ENCODE assay signal across 10 cellular contexts in the genomic region with DNA sequence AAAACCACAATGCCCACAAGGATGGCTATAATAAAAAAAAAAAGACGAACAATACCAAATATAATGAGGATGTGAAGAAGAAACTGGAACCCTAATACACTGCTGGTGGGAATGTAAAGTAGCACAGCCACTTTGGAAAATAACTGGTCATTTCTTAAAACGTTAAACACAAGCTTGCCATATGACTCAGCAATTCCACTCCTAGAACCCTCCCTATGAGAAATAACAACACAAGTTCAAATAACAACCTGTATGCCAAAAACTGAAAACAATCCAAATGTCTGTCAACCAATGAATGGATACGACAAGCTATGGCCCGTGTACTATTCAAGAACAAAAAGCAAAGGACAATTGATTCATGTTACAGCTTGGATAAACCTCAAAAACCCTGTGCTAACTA. TPM values are rescaled to one million over a fixed set of nuclear protein-coding genes. Genes with fewer than 3 reads are reported as not detected.
DNase-seq lines count a peak whose midpoint lies in the region; ATAC-seq and TF ChIP-seq lines count a peak whose summit lies in the region.
"Had no signal": no experiment of that assay in that cellular context is flagged by ENCODE, and none has a peak within 500 bp of the region (broad histone marks: within the 10 kb centered on the region; RNA-seq: fewer than 3 reads in every experiment).

No MANE protein-coding gene starts in this region.

- no peak overlapping the region for H3K4me3 Mint-ChIP-seq in activated CD8-positive, alpha-beta T cell treated with anti-CD3 and anti-CD28 coated beads for 36 hours
- no peak overlapping the region for H3K4me3 Mint-ChIP-seq in activated CD8-positive, alpha-beta T cell treated with anti-CD3 and anti-CD28 coated beads, Interleukin-2, amount 10 ng/mL, durations not matched to agents 7 days and 5 days
- no peak overlapping the region for H3K4me3 Mint-ChIP-seq in stimulated activated naive CD8-positive, alpha-beta T cell treated with anti-CD3 and anti-CD28 coated beads, Interleukin-15, amount 100 ng/mL, for 72 hours
- H3K4me3 Mint-ChIP-seq in neural progenitor cell, result no peak overlapping the region

- peaks cover 0 to 18% of the 10 kb centered on the region in 2 experiments; a peak in 1 of 4 replicates for H3K4me1 ChIP-seq in SK-N-SH (ENCODE audit: control insufficient read depth in 1 of 2, insufficient read depth in 2 of 2, low read depth in 1 of 2, low read length in 1 of 2)
- peaks cover 7% of the 10 kb centered on the region for H3K4me1 ChIP-seq in fibroblast of lung (ENCODE audit: control insufficient read depth, extremely low read depth, insufficient read depth, low read length)
- H3K4me1 ChIP-seq in neural progenitor cell, result peaks cover 15% of the 10 kb centered on the region

- 53% methylated on average over 4 of the region's 4 CpGs for WGBS in SK-N-SH (ENCODE audit: low lambda C conversion rate)

- no peak for TF ChIP-seq RAD21 in SK-N-SH (IDR thresholded peaks at IDR 0.05; ENCODE audit: low read length)

- no peaks in the 10 kb centered on the region for H3K9me3 Mint-ChIP-seq in activated CD8-positive, alpha-beta T cell treated with anti-CD3 and anti-CD28 coated beads for 36 hours
- no peaks in the 10 kb centered on the region for H3K9me3 Mint-ChIP-seq in activated CD8-positive, alpha-beta T cell treated with anti-CD3 and anti-CD28 coated beads, Interleukin-2, amount 10 ng/mL, durations not matched to agents 7 days and 5 days (ENCODE audit: insufficient read depth)
- no peaks in the 10 kb centered on the region for H3K9me3 Mint-ChIP-seq in stimulated activated naive CD8-positive, alpha-beta T cell treated with anti-CD3 and anti-CD28 coated beads, Interleukin-15, amount 100 ng/mL, for 72 hours
- no peaks in the 10 kb centered on the region for H3K9me3 Mint-ChIP-seq in neural progenitor cell

- H3K79me2 ChIP-seq in SK-N-SH (ENCODE audit: insufficient read depth) (no peaks in the 10 kb centered on the region), fibroblast of lung (ENCODE audit: control insufficient read depth, insufficient read depth, low read length) (no peaks in the 10 kb centered on the region), neural progenitor cell (ENCODE audit: low read depth) (no peaks in the 10 kb centered on the region)

- H3K4me1 Mint-ChIP-seq in activated CD8-positive, alpha-beta T cell treated with anti-CD3 and anti-CD28 coated beads for 36 hours (ENCODE audit: low read depth), result peaks cover 32% of the 10 kb centered on the region
- peaks cover 21% of the 10 kb centered on the region for H3K4me1 Mint-ChIP-seq in activated CD8-positive, alpha-beta T cell treated with anti-CD3 and anti-CD28 coated beads, Interleukin-2, amount 10 ng/mL, durations not matched to agents 7 days and 5 days (ENCODE audit: low read depth)
- peaks cover 55% of the 10 kb centered on the region for H3K4me1 Mint-ChIP-seq in stimulated activated naive CD8-positive, alpha-beta T cell treated with anti-CD3 and anti-CD28 coated beads, Interleukin-15, amount 100 ng/mL, for 72 hours
- H3K4me1 Mint-ChIP-seq in neural progenitor cell, result peaks cover 28% of the 10 kb centered on the region

- TF ChIP-seq CTCF in activated CD8-positive, alpha-beta T cell treated with anti-CD3 and anti-CD28 coated beads for 36 hours (IDR thresholded peaks at IDR 0.05), result no peak
- TF ChIP-seq CTCF in SK-N-SH (IDR thresholded peaks at IDR 0.05) (no peak; the same call in 1 of the 2 replicates), fibroblast of lung (conservative IDR thresholded peaks at IDR 0.05 in 1 of 2, IDR thresholded peaks at IDR 0.05 in 1 of 2; ENCODE audit: low read depth in 1 of 2, low read length in 2 of 2) (peak in 1 of 2 donors; percentile 4), neural progenitor cell (IDR thresholded peaks at IDR 0.05) (no peak)

- H3K36me3 ChIP-seq in SK-N-SH (replicated peaks in 1 of 2; ENCODE audit: control insufficient read depth in 1 of 2, insufficient read depth in 2 of 2, low read length in 1 of 2) (no peaks in the 10 kb centered on the region), fibroblast of lung (ENCODE audit: control insufficient read depth, insufficient read depth, low read length) (no peaks in the 10 kb centered on the region), neural progenitor cell (no peaks in the 10 kb centered on the region)

- H3K4me2 ChIP-seq in SK-N-SH (no peak overlapping the region), fibroblast of lung (ENCODE audit: extremely low read depth, insufficient read depth, low read length) (peak overlapping the region; percentile 15), neural progenitor cell (no peak overlapping the region)

- H3K9me2 ChIP-seq in SK-N-SH, result no peaks in the 10 kb centered on the region

- H3K27ac ChIP-seq in SK-N-SH (ENCODE audit: low read depth in 2 of 2, low read length in 1 of 2) (no peak overlapping the region; a peak in 1 of 4 replicates), fibroblast of lung (ENCODE audit: insufficient read depth, low read length) (no peak overlapping the region), neural progenitor cell (no peak overlapping the region)

- intact Hi-C loops in activated CD8-positive, alpha-beta T cell treated with anti-CD3 and anti-CD28 coated beads for 36 hours (cut with micrococcal nuclease), result no loop called here
- intact Hi-C loops in left ventricle myocardium superior (cut with micrococcal nuclease), result no loop called here

- CTCF ChIA-PET in activated CD8-positive, alpha-beta T cell treated with anti-CD3 and anti-CD28 coated beads for 36 hours (lab: Charles Lee), result interaction anchor here (1.4 kb wide), 1 partner anchor 107 kb away, joined by 3 read pairs; no protein-coding TSS in a partner anchor
- CTCF ChIA-PET in activated CD8-positive, alpha-beta T cell treated with anti-CD3 and anti-CD28 coated beads, Interleukin-2, amount 10 ng/mL, durations not matched to agents 7 days and 5 days (lab: Charles Lee), result no interaction called here
- CTCF ChIA-PET in SK-N-SH (lab: Yijun Ruan, JAX), result interaction anchor here (0.7 kb wide), 1 partner anchor 10 kb away, joined by 3 read pairs; no protein-coding TSS in a partner anchor

- ATAC-seq in activated CD8-positive, alpha-beta T cell treated with anti-CD3 and anti-CD28 coated beads for 36 hours, result peak; percentile 51
- ATAC-seq in activated CD8-positive, alpha-beta T cell treated with anti-CD3 and anti-CD28 coated beads, Interleukin-2, amount 10 ng/mL, durations not matched to agents 7 days and 5 days, result no peak
- peak; percentile 67 for ATAC-seq in stimulated activated naive CD8-positive, alpha-beta T cell treated with anti-CD3 and anti-CD28 coated beads, Interleukin-15, amount 100 ng/mL, for 72 hours
- no peak for ATAC-seq in left ventricle myocardium superior
- no peak for ATAC-seq in HG03521 (IDR thresholded peaks at IDR 0.05; ENCODE audit: unreplicated experiment)

- no peak overlapping the region for H3K27ac Mint-ChIP-seq in activated CD8-positive, alpha-beta T cell treated with anti-CD3 and anti-CD28 coated beads for 36 hours
- no peak overlapping the region for H3K27ac Mint-ChIP-seq in activated CD8-positive, alpha-beta T cell treated with anti-CD3 and anti-CD28 coated beads, Interleukin-2, amount 10 ng/mL, durations not matched to agents 7 days and 5 days
- H3K27ac Mint-ChIP-seq in stimulated activated naive CD8-positive, alpha-beta T cell treated with anti-CD3 and anti-CD28 coated beads, Interleukin-15, amount 100 ng/mL, for 72 hours, result peak overlapping the region; percentile 64 to 68
- no peak overlapping the region for H3K27ac Mint-ChIP-seq in neural progenitor cell

- H2AFZ ChIP-seq in SK-N-SH (ENCODE audit: low read depth), result no peak overlapping the region
- no peak overlapping the region for H2AFZ ChIP-seq in fibroblast of lung (ENCODE audit: low read length)
- H2AFZ ChIP-seq in neural progenitor cell (replicated peaks), result no peak overlapping the region

- H3K36me3 Mint-ChIP-seq in activated CD8-positive, alpha-beta T cell treated with anti-CD3 and anti-CD28 coated beads for 36 hours (ENCODE audit: low read depth), result no peaks in the 10 kb centered on the region
- H3K36me3 Mint-ChIP-seq in activated CD8-positive, alpha-beta T cell treated with anti-CD3 and anti-CD28 coated beads, Interleukin-2, amount 10 ng/mL, durations not matched to agents 7 days and 5 days (ENCODE audit: low read depth), result no peaks in the 10 kb centered on the region
- H3K36me3 Mint-ChIP-seq in neural progenitor cell, result no peaks in the 10 kb centered on the region

- POLR2A ChIA-PET in activated CD8-positive, alpha-beta T cell treated with anti-CD3 and anti-CD28 coated beads for 36 hours (lab: Charles Lee), result interaction anchor here (1.5 kb wide), 1 partner anchor 12 kb away, joined by 6 read pairs; no protein-coding TSS in a partner anchor
- POLR2A ChIA-PET in activated CD8-positive, alpha-beta T cell treated with anti-CD3 and anti-CD28 coated beads, Interleukin-2, amount 10 ng/mL, durations not matched to agents 7 days and 5 days (lab: Charles Lee), result interaction anchor here (0.6 to 0.8 kb wide), 3 partner anchors 12 to 56 kb away, joined by 3 to 7 read pairs (median 3); partner anchors contain the start of gene MALT1
- POLR2A ChIA-PET in SK-N-SH (lab: Yijun Ruan, JAX), result no interaction called here

- 0 out of 4 replicates have a peak, but pooled peaks of 1 of the 2 experiments have one; percentile 16 for TF ChIP-seq EP300 in SK-N-SH (IDR thresholded peaks at IDR 0.05; ENCODE audit: borderline replicate concordance in 1 of 2, low read depth in 1 of 2, low read length in 1 of 2)

- H3K4me3 ChIP-seq in SK-N-SH (ENCODE audit: low read depth in 2 of 2, low read length in 1 of 2) (no peak overlapping the region), fibroblast of lung (replicated peaks in 1 of 4; ENCODE audit: control extremely low read depth in 1 of 4, insufficient read depth in 1 of 4, low read depth in 3 of 4, low read length in 4 of 4) (no peak overlapping the region), neural progenitor cell (no peak overlapping the region)

- no peak overlapping the region for H3K9ac ChIP-seq in SK-N-SH
- H3K9ac ChIP-seq in fibroblast of lung (ENCODE audit: insufficient read depth, low read length), result no peak overlapping the region
- no peak overlapping the region for H3K9ac ChIP-seq in neural progenitor cell

- H3F3A ChIP-seq in SK-N-SH (replicated peaks; ENCODE audit: insufficient read depth) (no peaks in the 10 kb centered on the region), neural progenitor cell (ENCODE audit: low read depth) (peaks cover 5% of the 10 kb centered on the region)

- no peaks in the 10 kb centered on the region for H3K27me3 Mint-ChIP-seq in activated CD8-positive, alpha-beta T cell treated with anti-CD3 and anti-CD28 coated beads for 36 hours
- H3K27me3 Mint-ChIP-seq in activated CD8-positive, alpha-beta T cell treated with anti-CD3 and anti-CD28 coated beads, Interleukin-2, amount 10 ng/mL, durations not matched to agents 7 days and 5 days (ENCODE audit: low read depth), result no peaks in the 10 kb centered on the region
- no peaks in the 10 kb centered on the region for H3K27me3 Mint-ChIP-seq in stimulated activated naive CD8-positive, alpha-beta T cell treated with anti-CD3 and anti-CD28 coated beads, Interleukin-15, amount 100 ng/mL, for 72 hours
- H3K27me3 Mint-ChIP-seq in neural progenitor cell (ENCODE audit: insufficient read depth, low read depth), result no peaks in the 10 kb centered on the region

- H3K9me3 ChIP-seq in SK-N-SH (no peaks in the 10 kb centered on the region), fibroblast of lung (ENCODE audit: control insufficient read depth, insufficient read depth, low read depth, low read length) (no peaks in the 10 kb centered on the region), neural progenitor cell (ENCODE audit: low read depth) (no peaks in the 10 kb centered on the region)

- H3K27me3 ChIP-seq in SK-N-SH (ENCODE audit: insufficient read depth) (no peaks in the 10 kb centered on the region), fibroblast of lung (ENCODE audit: control insufficient read depth, insufficient read depth, low read length) (no peaks in the 10 kb centered on the region), neural progenitor cell (no peaks in the 10 kb centered on the region)

- no peak for DNase-seq in activated CD8-positive, alpha-beta T cell treated with anti-CD3 and anti-CD28 coated beads for 36 hours
- DNase-seq in activated CD8-positive, alpha-beta T cell treated with anti-CD3 and anti-CD28 coated beads, Interleukin-2, amount 10 ng/mL, durations not matched to agents 7 days and 5 days, result no peak
- DNase-seq in SK-N-SH (no peak), fibroblast of lung (ENCODE audit: low read depth in 2 of 2) (peak; percentile 74 to 88), left ventricle myocardium superior (no peak), neural progenitor cell (ENCODE audit: low spot score) (no peak)
- DNase-seq in stimulated activated naive CD8-positive, alpha-beta T cell treated with anti-CD3 and anti-CD28 coated beads, Interleukin-15, amount 100 ng/mL, for 72 hours, result no peak
- DNase-seq: NCI-H146 had no signal

- H4K20me1 ChIP-seq in SK-N-SH (ENCODE audit: insufficient read depth) (no peaks in the 10 kb centered on the region), fibroblast of lung (ENCODE audit: control insufficient read depth, extremely low read depth, insufficient read depth, low read length) (no peaks in the 10 kb centered on the region), neural progenitor cell (ENCODE audit: low read depth) (no peaks in the 10 kb centered on the region)

RNA-seq across cellular contexts. Expression of gene ALPK2, which starts 7.0 kb away (rescaled TPM):
- under 1 TPM; 0.34 to 0.59 TPM for total RNA-seq in activated CD8-positive, alpha-beta T cell treated with anti-CD3 and anti-CD28 coated beads for 36 hours
- not detected for total RNA-seq in activated CD8-positive, alpha-beta T cell treated with anti-CD3 and anti-CD28 coated beads, Interleukin-2, amount 10 ng/mL, durations not matched to agents 7 days and 5 days
- polyA plus RNA-seq in SK-N-SH (2012; rRNA removed), result 8.9 and 17.5 TPM in 2 replicates
- 5.1 and 5.2 TPM in 2 replicates for polyA plus RNA-seq in SK-N-SH (2012; cell fraction: cytosol; rRNA removed)
- 34.0 and 60.6 TPM in 2 replicates for polyA plus RNA-seq in SK-N-SH (2012; cell fraction: nucleus; rRNA removed)
- total RNA-seq in fibroblast of lung, result 6.9 and 12.1 TPM in 2 replicates
- 2.4 and 44.1 TPM in 2 replicates for polyA plus RNA-seq in fibroblast of lung
- polyA plus RNA-seq in fibroblast of lung (2012), result 1.6 and 33.1 TPM in 2 replicates
- polyA minus RNA-seq in fibroblast of lung (ENCODE audit: low replicate concordance), result 2.9 and 24.3 TPM in 2 replicates
- 257 TPM for total RNA-seq in left ventricle myocardium superior
- 0.15 and 0.24 TPM in 2 replicates for total RNA-seq in neural progenitor cell (ENCODE audit: low replicate concordance)
- total RNA-seq: T-helper 2 cell treated with Interferon-gamma antibody and Interleukin-4, amounts not matched to agents 100 ng/mL and 5 ng/mL, for 36 hours had no signal

RNA-seq across cellular contexts. Expression of gene MALT1, which starts 35.4 kb away (rescaled TPM):
- 10 to 100 TPM; 57.8 to 67.5 TPM for total RNA-seq in activated CD8-positive, alpha-beta T cell treated with anti-CD3 and anti-CD28 coated beads for 36 hours
- total RNA-seq in activated CD8-positive, alpha-beta T cell treated with anti-CD3 and anti-CD28 coated beads, Interleukin-2, amount 10 ng/mL, durations not matched to agents 7 days and 5 days, result 10 to 100 TPM; 52.7 to 57.1 TPM
- polyA plus RNA-seq in SK-N-SH (2012; rRNA removed), result 6.6 and 10.0 TPM in 2 replicates
- polyA plus RNA-seq in SK-N-SH (2012; cell fraction: cytosol; rRNA removed), result 9.1 and 10.1 TPM in 2 replicates
- 6.4 and 16.0 TPM in 2 replicates for polyA plus RNA-seq in SK-N-SH (2012; cell fraction: nucleus; rRNA removed)
- 18.0 and 19.3 TPM in 2 replicates for total RNA-seq in fibroblast of lung
- 13.0 and 25.5 TPM in 2 replicates for polyA plus RNA-seq in fibroblast of lung
- 7.0 and 13.9 TPM in 2 replicates for polyA plus RNA-seq in fibroblast of lung (2012)
- 6.3 and 10.0 TPM in 2 replicates for polyA minus RNA-seq in fibroblast of lung (ENCODE audit: low replicate concordance)
- total RNA-seq in left ventricle myocardium superior, result 11.8 TPM
- 24.4 and 28.4 TPM in 2 replicates for total RNA-seq in neural progenitor cell (ENCODE audit: low replicate concordance)

Comparison
In these comparisons a context has a peak if more than half of its experiments do, and no peak if none do; other contexts are left out.
1. ATAC-seq: peak in activated CD8-positive, alpha-beta T cell treated with anti-CD3 and anti-CD28 coated beads for 36 hours (single experiment) and stimulated activated naive CD8-positive, alpha-beta T cell treated with anti-CD3 and anti-CD28 coated beads, Interleukin-15, amount 100 ng/mL, for 72 hours (single experiment); none in activated CD8-positive, alpha-beta T cell treated with anti-CD3 and anti-CD28 coated beads, Interleukin-2, amount 10 ng/mL, durations not matched to agents 7 days and 5 days (single experiment), left ventricle myocardium superior (single experiment) and HG03521 (single experiment).
2. DNase-seq: peak in fibroblast of lung (2 of 2); none in activated CD8-positive, alpha-beta T cell treated with anti-CD3 and anti-CD28 coated beads for 36 hours (single experiment), activated CD8-positive, alpha-beta T cell treated with anti-CD3 and anti-CD28 coated beads, Interleukin-2, amount 10 ng/mL, durations not matched to agents 7 days and 5 days (single experiment), SK-N-SH (single experiment), stimulated activated naive CD8-positive, alpha-beta T cell treated with anti-CD3 and anti-CD28 coated beads, Interleukin-15, amount 100 ng/mL, for 72 hours (0 of 2), left ventricle myocardium superior (single experiment) and neural progenitor cell (single experiment).
3. H3K27ac Mint-ChIP-seq: peak in stimulated activated naive CD8-positive, alpha-beta T cell treated with anti-CD3 and anti-CD28 coated beads, Interleukin-15, amount 100 ng/mL, for 72 hours (2 of 2); none in activated CD8-positive, alpha-beta T cell treated with anti-CD3 and anti-CD28 coated beads for 36 hours (single experiment), activated CD8-positive, alpha-beta T cell treated with anti-CD3 and anti-CD28 coated beads, Interleukin-2, amount 10 ng/mL, durations not matched to agents 7 days and 5 days (single experiment) and neural progenitor cell (single experiment).
4. RNA of gene ALPK2, which starts 7.0 kb away (total RNA-seq): 257 TPM in left ventricle myocardium superior (single experiment); 6.9 to 12.1 TPM in fibroblast of lung, 0.34 to 0.59 TPM in activated CD8-positive, alpha-beta T cell treated with anti-CD3 and anti-CD28 coated beads for 36 hours, 0.15 to 0.24 TPM in neural progenitor cell and not detected in activated CD8-positive, alpha-beta T cell treated with anti-CD3 and anti-CD28 coated beads, Interleukin-2, amount 10 ng/mL, durations not matched to agents 7 days and 5 days; every median in the first group is over 10 times any median in the second.